ENCODE assay signal across 17 cellular contexts in the genomic region with DNA sequence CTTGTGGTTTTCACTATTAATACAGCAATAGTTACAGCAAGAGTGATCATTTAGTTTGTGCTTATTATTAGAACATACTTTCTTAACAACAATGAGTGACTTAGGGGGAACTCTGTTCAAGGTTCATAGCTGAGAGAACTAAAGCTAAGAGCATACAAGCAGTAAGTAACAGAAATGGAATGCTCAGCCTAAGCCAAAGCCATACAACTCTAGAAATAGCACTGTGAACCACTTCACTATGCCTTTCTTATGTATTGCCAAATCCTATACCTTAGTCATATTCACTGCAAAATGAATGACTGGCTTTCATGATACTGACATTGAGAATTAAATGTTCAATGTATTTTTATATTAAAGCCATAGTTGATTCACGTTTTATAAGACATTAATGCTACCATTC.
DNase-seq lines count a peak whose midpoint lies in the region; ATAC-seq and TF ChIP-seq lines count a peak whose summit lies in the region.
"Had no signal": no experiment of that assay in that cellular context is flagged by ENCODE, and none has a peak within 500 bp of the region (broad histone marks: within the 10 kb centered on the region; RNA-seq: fewer than 3 reads in every experiment).

No MANE protein-coding gene starts in this region.

- H3K27me3 Mint-ChIP-seq in HFFc6 (ENCODE audit: insufficient read depth) = no peaks in the 10 kb centered on the region
- no peaks in the 10 kb centered on the region for H3K27me3 Mint-ChIP-seq in CD4-positive, alpha-beta memory T cell
- H3K27me3 Mint-ChIP-seq: activated naive CD8-positive, alpha-beta T cell treated with anti-CD3 and anti-CD28 coated beads for 36 hours had no signal

- H3K4me3 ChIP-seq in AG04450 (ENCODE audit: low read depth, low read length) (no peak overlapping the region), fibroblast of mammary gland (ENCODE audit: control insufficient read depth, low read depth, low read length) (no peak overlapping the region), adrenal gland (no peak overlapping the region)
- H3K4me3 ChIP-seq in CD4-positive, alpha-beta memory T cell (ENCODE audit: low read length in 2 of 2) = no peak overlapping the region
- H3K4me3 ChIP-seq: pancreas, vagina had no signal

- 72 to 87% (median 80%) methylated on average over 1 of the region's 1 CpG for WGBS in adrenal gland, 4 donors

- no peak for TF ChIP-seq CTCF in AG04450 (IDR thresholded peaks at IDR 0.05; ENCODE audit: low read depth, low read length)
- no peak for TF ChIP-seq CTCF in HFFc6 (IDR thresholded peaks at IDR 0.05)
- TF ChIP-seq CTCF in fibroblast of mammary gland (conservative IDR thresholded peaks at IDR 0.05; ENCODE audit: control insufficient read depth, insufficient read depth, low read depth, low read length) = no peak
- TF ChIP-seq CTCF in adrenal gland (IDR thresholded peaks at IDR 0.05) = no peak

- no peak for TF ChIP-seq POLR2A in adrenal gland (IDR thresholded peaks at IDR 0.05)

- POLR2A ChIA-PET in AG04450 (lab: Yijun Ruan, JAX) = no interaction called here
- POLR2A ChIA-PET in CD4-positive, alpha-beta memory T cell (lab: Charles Lee; ENCODE audit: partially characterized antibody) = no interaction called here

- H3K36me3 ChIP-seq in CD4-positive, alpha-beta memory T cell (ENCODE audit: insufficient read depth, low read length) = no peaks in the 10 kb centered on the region
- H3K36me3 ChIP-seq in adrenal gland (replicated peaks in 1 of 2) = no peaks in the 10 kb centered on the region
- H3K36me3 ChIP-seq: pancreas, vagina had no signal

- no peaks in the 10 kb centered on the region for H3K4me1 ChIP-seq in CD4-positive, alpha-beta memory T cell (ENCODE audit: insufficient read depth, low read length)
- no peaks in the 10 kb centered on the region for H3K4me1 ChIP-seq in adrenal gland (replicated peaks in 1 of 2)
- H3K4me1 ChIP-seq: pancreas, vagina had no signal

- H3K4me3 Mint-ChIP-seq in HFFc6 = no peak overlapping the region
- no peak overlapping the region for H3K4me3 Mint-ChIP-seq in CD4-positive, alpha-beta memory T cell
- H3K4me3 Mint-ChIP-seq: activated CD8-positive, alpha-beta T cell treated with anti-CD3 and anti-CD28 coated beads, Interleukin-2, amount 10 ng/mL, durations not matched to agents 7 days and 5 days; activated naive CD8-positive, alpha-beta T cell treated with anti-CD3 and anti-CD28 coated beads for 36 hours; endodermal cell had no signal

- H3K27ac ChIP-seq in AG04450 (ENCODE audit: low read depth, low read length) (no peak overlapping the region), adrenal gland (no peak overlapping the region)
- no peak overlapping the region for H3K27ac ChIP-seq in CD4-positive, alpha-beta memory T cell (ENCODE audit: low read depth, low read length)
- H3K27ac ChIP-seq: pancreas, vagina, VCaP had no signal

- H3K36me3 Mint-ChIP-seq in HFFc6 (ENCODE audit: low read depth) = no peaks in the 10 kb centered on the region; the same call in 1 of the 2 replicates
- no peaks in the 10 kb centered on the region for H3K36me3 Mint-ChIP-seq in CD4-positive, alpha-beta memory T cell
- H3K36me3 Mint-ChIP-seq: activated naive CD8-positive, alpha-beta T cell treated with anti-CD3 and anti-CD28 coated beads for 36 hours had no signal

- no peaks in the 10 kb centered on the region for H3K9me3 ChIP-seq in AG04450 (ENCODE audit: control insufficient read depth, insufficient read depth, low read length)
- no peaks in the 10 kb centered on the region for H3K9me3 ChIP-seq in CD4-positive, alpha-beta memory T cell (ENCODE audit: control insufficient read depth in 1 of 2, low read length in 2 of 2)
- H3K9me3 ChIP-seq in adrenal gland (replicated peaks in 1 of 3) = no peaks in the 10 kb centered on the region
- H3K9me3 ChIP-seq: pancreas, vagina had no signal

- DNase-seq in AG04450 (ENCODE audit: low read depth, low spot score) = peak; percentile 57
- peak; percentile 85 for DNase-seq in HFFc6
- peak; percentile 47 for DNase-seq in amniotic stem cell (lab: John Stamatoyannopoulos, UW)
- DNase-seq in fibroblast of mammary gland (ENCODE audit: low read depth) = peak; percentile 84
- no peak for DNase-seq in CD4-positive, alpha-beta memory T cell
- no peak for DNase-seq in adrenal gland
- no peak for DNase-seq in pons (ENCODE audit: low spot score)
- DNase-seq: activated CD8-positive, alpha-beta T cell treated with anti-CD3 and anti-CD28 coated beads, Interleukin-2, amount 10 ng/mL, durations not matched to agents 7 days and 5 days; activated naive CD8-positive, alpha-beta T cell treated with anti-CD3 and anti-CD28 coated beads for 36 hours; endodermal cell; NCI-H2081 treated with DMSO at 0.1 percent for 48 hours; NCI-H748 treated with DMSO at 0.1 percent for 48 hours; pancreas; SW 1271 had no signal

- H3K9me3 Mint-ChIP-seq in HFFc6 = no peaks in the 10 kb centered on the region
- H3K9me3 Mint-ChIP-seq in CD4-positive, alpha-beta memory T cell = peaks cover 0 to 6% (median 1%) of the 10 kb centered on the region in 8 donors
- H3K9me3 Mint-ChIP-seq: activated naive CD8-positive, alpha-beta T cell treated with anti-CD3 and anti-CD28 coated beads for 36 hours; endodermal cell had no signal

- H3K27me3 ChIP-seq in AG04450 (ENCODE audit: control insufficient read depth, insufficient read depth, low read length) = no peaks in the 10 kb centered on the region
- H3K27me3 ChIP-seq in CD4-positive, alpha-beta memory T cell (ENCODE audit: insufficient read depth, low read length) = no peaks in the 10 kb centered on the region
- H3K27me3 ChIP-seq in adrenal gland = no peaks in the 10 kb centered on the region
- H3K27me3 ChIP-seq: pancreas, vagina had no signal

- H3K27ac Mint-ChIP-seq in HFFc6 = peak overlapping the region; percentile 55; the same call in 1 of the 2 replicates
- H3K27ac Mint-ChIP-seq in CD4-positive, alpha-beta memory T cell = no peak overlapping the region
- H3K27ac Mint-ChIP-seq: activated CD8-positive, alpha-beta T cell treated with anti-CD3 and anti-CD28 coated beads, Interleukin-2, amount 10 ng/mL, durations not matched to agents 7 days and 5 days; activated naive CD8-positive, alpha-beta T cell treated with anti-CD3 and anti-CD28 coated beads for 36 hours; endodermal cell had no signal

- ATAC-seq in GM21526 (IDR thresholded peaks at IDR 0.05; ENCODE audit: low FRiP score, unreplicated experiment) = no peak
- ATAC-seq: activated CD8-positive, alpha-beta T cell treated with anti-CD3 and anti-CD28 coated beads, Interleukin-2, amount 10 ng/mL, durations not matched to agents 7 days and 5 days; pancreas had no signal

- CTCF ChIA-PET in AG04450 (lab: Charles Lee) = no interaction called here
- CTCF ChIA-PET in CD4-positive, alpha-beta memory T cell (lab: Charles Lee; ENCODE audit: partially characterized antibody) = no interaction called here

- intact Hi-C loops in CD4-positive, alpha-beta memory T cell (cut with micrococcal nuclease) = no loop called here
- intact Hi-C loops in adrenal gland (cut with DNase I) = no loop called here

- peaks cover 36% of the 10 kb centered on the region for H3K4me1 Mint-ChIP-seq in HFFc6 (ENCODE audit: low read depth)
- no peaks in the 10 kb centered on the region for H3K4me1 Mint-ChIP-seq in CD4-positive, alpha-beta memory T cell
- H3K4me1 Mint-ChIP-seq: activated naive CD8-positive, alpha-beta T cell treated with anti-CD3 and anti-CD28 coated beads for 36 hours; endodermal cell had no signal

Comparison
In these comparisons a context has a peak if more than half of its experiments do, and no peak if none do; other contexts are left out.
1. DNase-seq: peak in AG04450 (single experiment), HFFc6 (single experiment), amniotic stem cell (single experiment) and fibroblast of mammary gland (single experiment); none in CD4-positive, alpha-beta memory T cell (0 of 5), adrenal gland (0 of 7) and pons (single experiment).